In the genomic region with DNA sequence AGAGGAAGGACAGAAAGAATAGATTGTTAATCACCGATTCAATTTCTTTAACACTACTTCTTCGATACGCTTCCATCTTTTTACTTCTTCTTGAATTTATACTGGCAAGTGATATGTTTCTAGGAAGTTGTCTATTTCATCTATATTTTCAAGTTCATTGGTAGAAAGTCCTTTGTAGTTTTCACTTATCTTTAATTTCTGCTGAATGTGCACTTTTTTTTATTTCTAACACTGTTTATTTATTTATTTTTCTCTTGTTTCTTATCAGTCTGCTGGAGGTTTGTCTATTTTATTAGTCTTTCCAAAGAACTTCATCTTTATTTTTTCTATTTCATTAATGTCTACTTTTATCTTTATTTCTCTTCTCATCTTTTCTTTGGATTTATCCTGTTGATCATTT, we compare ENCODE assay signal across 3 cellular contexts.
TF ChIP-seq lines count a peak whose summit lies in the region.

No MANE protein-coding gene starts in this region.

TF ChIP-seq in HepG2, 621 proteins besides CTCF, POLR2A, EP300 and RAD21:
- peak; percentile 93 for TF ChIP-seq MAFF (IDR thresholded peaks at IDR 0.05; ENCODE audit: low read depth, low read length)
- no peak for TF ChIP-seq SRSF4 (IDR thresholded peaks at IDR 0.05; ENCODE audit: low read depth, low read length, poor library complexity, severe bottlenecking)
- peak; percentile 87 to 97 for TF ChIP-seq MAFK (conservative IDR thresholded peaks at IDR 0.05 in 1 of 2, IDR thresholded peaks at IDR 0.05 in 1 of 2; ENCODE audit: low read length in 2 of 2)
- no peak for TF ChIP-seq ZNF225 (CRISPR knock-in tag; IDR thresholded peaks at IDR 0.05)
- no peak for TF ChIP-seq ZNF205 (CRISPR knock-in tag; IDR thresholded peaks at IDR 0.05)

TF ChIP-seq in HCT116, 20 proteins besides CTCF, POLR2A, EP300 and RAD21 (continued from another document):
- TF ChIP-seq ELF1 (IDR thresholded peaks at IDR 0.05; ENCODE audit: borderline replicate concordance, low read depth) (no peak), EGR1 (IDR thresholded peaks at IDR 0.05; ENCODE audit: low read depth) (no peak), ZNF274 (IDR thresholded peaks at IDR 0.05; ENCODE audit: low read depth, low read length) (no peak), EZH2phosphoT487 (IDR thresholded peaks at IDR 0.05; ENCODE audit: borderline replicate concordance) (no peak), POLR2AphosphoS5 (IDR thresholded peaks at IDR 0.05; ENCODE audit: low read depth, low read length) (no peak), TCF7L2 (IDR thresholded peaks at IDR 0.05; ENCODE audit: borderline replicate concordance, extremely low read depth, insufficient read depth, insufficient read length) (no peak), SRF (IDR thresholded peaks at IDR 0.05; ENCODE audit: low read depth) (no peak), SIN3A (IDR thresholded peaks at IDR 0.05; ENCODE audit: low read depth) (no peak)
- TF ChIP-seq, protein P1, sequence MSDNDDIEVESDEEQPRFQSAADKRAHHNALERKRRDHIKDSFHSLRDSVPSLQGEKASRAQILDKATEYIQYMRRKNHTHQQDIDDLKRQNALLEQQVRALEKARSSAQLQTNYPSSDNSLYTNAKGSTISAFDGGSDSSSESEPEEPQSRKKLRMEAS (IDR thresholded peaks at IDR 0.05): no peak
- TF ChIP-seq, protein P2, sequence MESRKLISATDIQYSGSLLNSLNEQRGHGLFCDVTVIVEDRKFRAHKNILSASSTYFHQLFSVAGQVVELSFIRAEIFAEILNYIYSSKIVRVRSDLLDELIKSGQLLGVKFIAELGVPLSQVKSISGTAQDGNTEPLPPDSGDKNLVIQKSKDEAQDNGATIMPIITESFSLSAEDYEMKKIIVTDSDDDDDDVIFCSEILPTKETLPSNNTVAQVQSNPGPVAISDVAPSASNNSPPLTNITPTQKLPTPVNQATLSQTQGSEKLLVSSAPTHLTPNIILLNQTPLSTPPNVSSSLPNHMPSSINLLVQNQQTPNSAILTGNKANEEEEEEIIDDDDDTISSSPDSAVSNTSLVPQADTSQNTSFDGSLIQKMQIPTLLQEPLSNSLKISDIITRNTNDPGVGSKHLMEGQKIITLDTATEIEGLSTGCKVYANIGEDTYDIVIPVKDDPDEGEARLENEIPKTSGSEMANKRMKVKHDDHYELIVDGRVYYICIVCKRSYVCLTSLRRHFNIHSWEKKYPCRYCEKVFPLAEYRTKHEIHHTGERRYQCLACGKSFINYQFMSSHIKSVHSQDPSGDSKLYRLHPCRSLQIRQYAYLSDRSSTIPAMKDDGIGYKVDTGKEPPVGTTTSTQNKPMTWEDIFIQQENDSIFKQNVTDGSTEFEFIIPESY (IDR thresholded peaks at IDR 0.05; ENCODE audit: extremely low read depth, insufficient replicate concordance, low read length): no peak
- TF ChIP-seq, protein P3, sequence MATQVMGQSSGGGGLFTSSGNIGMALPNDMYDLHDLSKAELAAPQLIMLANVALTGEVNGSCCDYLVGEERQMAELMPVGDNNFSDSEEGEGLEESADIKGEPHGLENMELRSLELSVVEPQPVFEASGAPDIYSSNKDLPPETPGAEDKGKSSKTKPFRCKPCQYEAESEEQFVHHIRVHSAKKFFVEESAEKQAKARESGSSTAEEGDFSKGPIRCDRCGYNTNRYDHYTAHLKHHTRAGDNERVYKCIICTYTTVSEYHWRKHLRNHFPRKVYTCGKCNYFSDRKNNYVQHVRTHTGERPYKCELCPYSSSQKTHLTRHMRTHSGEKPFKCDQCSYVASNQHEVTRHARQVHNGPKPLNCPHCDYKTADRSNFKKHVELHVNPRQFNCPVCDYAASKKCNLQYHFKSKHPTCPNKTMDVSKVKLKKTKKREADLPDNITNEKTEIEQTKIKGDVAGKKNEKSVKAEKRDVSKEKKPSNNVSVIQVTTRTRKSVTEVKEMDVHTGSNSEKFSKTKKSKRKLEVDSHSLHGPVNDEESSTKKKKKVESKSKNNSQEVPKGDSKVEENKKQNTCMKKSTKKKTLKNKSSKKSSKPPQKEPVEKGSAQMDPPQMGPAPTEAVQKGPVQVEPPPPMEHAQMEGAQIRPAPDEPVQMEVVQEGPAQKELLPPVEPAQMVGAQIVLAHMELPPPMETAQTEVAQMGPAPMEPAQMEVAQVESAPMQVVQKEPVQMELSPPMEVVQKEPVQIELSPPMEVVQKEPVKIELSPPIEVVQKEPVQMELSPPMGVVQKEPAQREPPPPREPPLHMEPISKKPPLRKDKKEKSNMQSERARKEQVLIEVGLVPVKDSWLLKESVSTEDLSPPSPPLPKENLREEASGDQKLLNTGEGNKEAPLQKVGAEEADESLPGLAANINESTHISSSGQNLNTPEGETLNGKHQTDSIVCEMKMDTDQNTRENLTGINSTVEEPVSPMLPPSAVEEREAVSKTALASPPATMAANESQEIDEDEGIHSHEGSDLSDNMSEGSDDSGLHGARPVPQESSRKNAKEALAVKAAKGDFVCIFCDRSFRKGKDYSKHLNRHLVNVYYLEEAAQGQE (IDR thresholded peaks at IDR 0.05; ENCODE audit: low read depth): no peak
- TF ChIP-seq, protein P4, sequence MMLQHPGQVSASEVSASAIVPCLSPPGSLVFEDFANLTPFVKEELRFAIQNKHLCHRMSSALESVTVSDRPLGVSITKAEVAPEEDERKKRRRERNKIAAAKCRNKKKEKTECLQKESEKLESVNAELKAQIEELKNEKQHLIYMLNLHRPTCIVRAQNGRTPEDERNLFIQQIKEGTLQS (IDR thresholded peaks at IDR 0.05): no peak

TF ChIP-seq in K562, 482 proteins besides CTCF, POLR2A, EP300 and RAD21:
- TF ChIP-seq, protein P5, sequence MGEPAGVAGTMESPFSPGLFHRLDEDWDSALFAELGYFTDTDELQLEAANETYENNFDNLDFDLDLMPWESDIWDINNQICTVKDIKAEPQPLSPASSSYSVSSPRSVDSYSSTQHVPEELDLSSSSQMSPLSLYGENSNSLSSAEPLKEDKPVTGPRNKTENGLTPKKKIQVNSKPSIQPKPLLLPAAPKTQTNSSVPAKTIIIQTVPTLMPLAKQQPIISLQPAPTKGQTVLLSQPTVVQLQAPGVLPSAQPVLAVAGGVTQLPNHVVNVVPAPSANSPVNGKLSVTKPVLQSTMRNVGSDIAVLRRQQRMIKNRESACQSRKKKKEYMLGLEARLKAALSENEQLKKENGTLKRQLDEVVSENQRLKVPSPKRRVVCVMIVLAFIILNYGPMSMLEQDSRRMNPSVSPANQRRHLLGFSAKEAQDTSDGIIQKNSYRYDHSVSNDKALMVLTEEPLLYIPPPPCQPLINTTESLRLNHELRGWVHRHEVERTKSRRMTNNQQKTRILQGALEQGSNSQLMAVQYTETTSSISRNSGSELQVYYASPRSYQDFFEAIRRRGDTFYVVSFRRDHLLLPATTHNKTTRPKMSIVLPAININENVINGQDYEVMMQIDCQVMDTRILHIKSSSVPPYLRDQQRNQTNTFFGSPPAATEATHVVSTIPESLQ (CRISPR knock-in tag; IDR thresholded peaks at IDR 0.05): no peak
- TF ChIP-seq MAFG (tag; conservative IDR thresholded peaks at IDR 0.05) (peak; percentile 89), RFX1 (IDR thresholded peaks at IDR 0.05) (no peak), NR3C1 (CRISPR knock-in tag; IDR thresholded peaks at IDR 0.05) (no peak), SNRNP70 (optimal IDR thresholded peaks at IDR 0.05; ENCODE audit: low read depth, low read length) (no peak), ZC3H8 (IDR thresholded peaks at IDR 0.05) (no peak), MAFK (IDR thresholded peaks at IDR 0.05; ENCODE audit: low read length) (peak; percentile 89), ZNF316 (IDR thresholded peaks at IDR 0.05) (peak; percentile 97), FOXK1 (CRISPR knock-in tag; IDR thresholded peaks at IDR 0.05; ENCODE audit: borderline replicate concordance) (no peak), C11orf30 (IDR thresholded peaks at IDR 0.05; ENCODE audit: low read depth) (peak; percentile 93), CAMTA2 (CRISPR knock-in tag; conservative IDR thresholded peaks at IDR 0.05) (no peak), ILK (tag; IDR thresholded peaks at IDR 0.05; ENCODE audit: borderline replicate concordance, low read depth) (no peak), TCFL5 (CRISPR knock-in tag; conservative IDR thresholded peaks at IDR 0.05) (no peak), MAFF (IDR thresholded peaks at IDR 0.05; ENCODE audit: low read length) (peak; percentile 83), SREBF1 (IDR thresholded peaks at IDR 0.05; ENCODE audit: borderline replicate concordance, low read depth, low read length) (no peak), PPARD (CRISPR knock-in tag; IDR thresholded peaks at IDR 0.05) (no peak)
- TF ChIP-seq, protein P6, sequence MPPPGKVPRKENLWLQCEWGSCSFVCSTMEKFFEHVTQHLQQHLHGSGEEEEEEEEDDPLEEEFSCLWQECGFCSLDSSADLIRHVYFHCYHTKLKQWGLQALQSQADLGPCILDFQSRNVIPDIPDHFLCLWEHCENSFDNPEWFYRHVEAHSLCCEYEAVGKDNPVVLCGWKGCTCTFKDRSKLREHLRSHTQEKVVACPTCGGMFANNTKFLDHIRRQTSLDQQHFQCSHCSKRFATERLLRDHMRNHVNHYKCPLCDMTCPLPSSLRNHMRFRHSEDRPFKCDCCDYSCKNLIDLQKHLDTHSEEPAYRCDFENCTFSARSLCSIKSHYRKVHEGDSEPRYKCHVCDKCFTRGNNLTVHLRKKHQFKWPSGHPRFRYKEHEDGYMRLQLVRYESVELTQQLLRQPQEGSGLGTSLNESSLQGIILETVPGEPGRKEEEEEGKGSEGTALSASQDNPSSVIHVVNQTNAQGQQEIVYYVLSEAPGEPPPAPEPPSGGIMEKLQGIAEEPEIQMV (tag; conservative IDR thresholded peaks at IDR 0.05; ENCODE audit: low read depth): no peak
- TF ChIP-seq, protein P7, sequence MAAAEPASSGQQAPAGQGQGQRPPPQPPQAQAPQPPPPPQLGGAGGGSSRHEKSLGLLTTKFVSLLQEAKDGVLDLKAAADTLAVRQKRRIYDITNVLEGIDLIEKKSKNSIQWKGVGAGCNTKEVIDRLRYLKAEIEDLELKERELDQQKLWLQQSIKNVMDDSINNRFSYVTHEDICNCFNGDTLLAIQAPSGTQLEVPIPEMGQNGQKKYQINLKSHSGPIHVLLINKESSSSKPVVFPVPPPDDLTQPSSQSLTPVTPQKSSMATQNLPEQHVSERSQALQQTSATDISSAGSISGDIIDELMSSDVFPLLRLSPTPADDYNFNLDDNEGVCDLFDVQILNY (CRISPR knock-in tag; IDR thresholded peaks at IDR 0.05): no peak
